12 cellular contexts compared by ENCODE assay signal in genomic region chr22:41841085-41841712, GRCh38. TPM values are rescaled to one million over a fixed set of nuclear protein-coding genes. Genes with fewer than 3 reads are reported as not detected.
DNase-seq lines count a peak whose midpoint lies in the region; ATAC-seq and TF ChIP-seq lines count a peak whose summit lies in the region.
"Had no signal": no experiment of that assay in that cellular context is flagged by ENCODE, and none has a peak within 500 bp of the region (broad histone marks: within the 10 kb centered on the region; RNA-seq: fewer than 3 reads in every experiment).

No MANE protein-coding gene starts in this region.

- H3K27ac Mint-ChIP-seq in endodermal cell: peak overlapping the region; percentile 48
- peak overlapping the region; percentile 38 to 46 for H3K27ac Mint-ChIP-seq in natural killer cell treated with Interleukin-12 subunit alpha and Interleukin-12 subunit beta and Interleukin-15 and Interleukin-18, amount 100 ng/mL, for 72 hours

- peaks cover 61% of the 10 kb centered on the region for H3K36me3 ChIP-seq in A673 (ENCODE audit: insufficient read depth, low read length, poor library complexity, severe bottlenecking)
- H3K36me3 ChIP-seq in endodermal cell (ENCODE audit: control insufficient read depth, insufficient read depth, low read length): peaks cover 50% of the 10 kb centered on the region

- H3K27me3 Mint-ChIP-seq in endodermal cell (ENCODE audit: insufficient read depth): no peaks in the 10 kb centered on the region
- no peaks in the 10 kb centered on the region for H3K27me3 Mint-ChIP-seq in natural killer cell treated with Interleukin-12 subunit alpha and Interleukin-12 subunit beta and Interleukin-15 and Interleukin-18, amount 100 ng/mL, for 72 hours

- CTCF ChIA-PET in A673 (lab: Charles Lee): no interaction called here

- TF ChIP-seq CTCF in A673 (conservative IDR thresholded peaks at IDR 0.05; ENCODE audit: low read depth, low read length): no peak
- no peak for TF ChIP-seq CTCF in endodermal cell (conservative IDR thresholded peaks at IDR 0.05)

- 89 to 100% methylated on average over 1 to 3 of the region's 3 CpGs for WGBS in endodermal cell (ENCODE audit: insufficient coverage in 1 of 2, insufficient read length in 1 of 2), 2 experiments

- no peaks in the 10 kb centered on the region for H3K9me3 ChIP-seq in A673 (ENCODE audit: low read depth, low read length, poor library complexity, severe bottlenecking)
- H3K9me3 ChIP-seq in endodermal cell (ENCODE audit: control insufficient read depth, low read length): no peaks in the 10 kb centered on the region
- H3K9me3 ChIP-seq: BLaER1 treated with 17β-estradiol and CSF1 and Interleukin-3, amounts not matched to agents 10 nM and 100 nM had no signal

- peak overlapping the region; percentile 14 for H3K27ac ChIP-seq in A673 (ENCODE audit: low read depth, low read length, poor library complexity, severe bottlenecking)
- H3K27ac ChIP-seq in endodermal cell (ENCODE audit: low read depth, low read length): no peak overlapping the region
- H3K27ac ChIP-seq: BLaER1 treated with 17β-estradiol and CSF1 and Interleukin-3, amounts not matched to agents 10 nM and 100 nM; WERI-Rb-1 had no signal

- DNase-seq in A673 (ENCODE audit: low spot score) (no peak), NCI-H460 (ENCODE audit: extremely low read depth, low read depth) (peak; percentile 33), endodermal cell (no peak), OCI-M1 (lab: John Stamatoyannopoulos, UW) (no peak), NCI-H2081 treated with DMSO at 0.1 percent for 48 hours (lab: John Stamatoyannopoulos, UW) (no peak)
- DNase-seq in natural killer cell treated with Interleukin-12 subunit alpha and Interleukin-12 subunit beta and Interleukin-15 and Interleukin-18, amount 100 ng/mL, for 72 hours (ENCODE audit: low spot score): no peak
- DNase-seq in stimulated activated CD4-positive, alpha-beta T cell treated with anti-CD3 and anti-CD28 coated beads, Interleukin-15, amount 100 ng/mL, for 24 hours: no peak
- DNase-seq in stimulated activated CD4-positive, alpha-beta T cell treated with anti-CD3 and anti-CD28 coated beads, Interleukin-2, amount 100 ng/mL, for 24 hours: no peak
- DNase-seq: NCI-H2029, occipital lobe, WERI-Rb-1 had no signal

- H3K9me3 Mint-ChIP-seq in endodermal cell: no peaks in the 10 kb centered on the region
- no peaks in the 10 kb centered on the region for H3K9me3 Mint-ChIP-seq in natural killer cell treated with Interleukin-12 subunit alpha and Interleukin-12 subunit beta and Interleukin-15 and Interleukin-18, amount 100 ng/mL, for 72 hours

- peaks cover 43% of the 10 kb centered on the region for H3K4me1 Mint-ChIP-seq in endodermal cell
- peaks cover 59 to 67% of the 10 kb centered on the region in 2 donors for H3K4me1 Mint-ChIP-seq in natural killer cell treated with Interleukin-12 subunit alpha and Interleukin-12 subunit beta and Interleukin-15 and Interleukin-18, amount 100 ng/mL, for 72 hours (ENCODE audit: low read depth in 2 of 2)

- H3K4me3 ChIP-seq in A673 (ENCODE audit: low read depth, low read length, poor library complexity, severe bottlenecking) (no peak overlapping the region), endodermal cell (ENCODE audit: low read length) (no peak overlapping the region)
- H3K4me3 ChIP-seq: BLaER1 treated with 17β-estradiol and CSF1 and Interleukin-3, amounts not matched to agents 10 nM and 100 nM had no signal

- H3K4me1 ChIP-seq in A673 (ENCODE audit: insufficient read depth, low read length, poor library complexity, severe bottlenecking) (peaks cover 33% of the 10 kb centered on the region), endodermal cell (ENCODE audit: control insufficient read depth, insufficient read depth, low read length) (peaks cover 15% of the 10 kb centered on the region)

- POLR2A ChIA-PET in A673 (lab: Charles Lee; ENCODE audit: low non-redundant PET): no interaction called here

- H3K27me3 ChIP-seq in A673 (replicated peaks; ENCODE audit: insufficient read depth, low read depth, low read length, poor library complexity): no peaks in the 10 kb centered on the region
- H3K27me3 ChIP-seq in endodermal cell (ENCODE audit: control insufficient read depth, insufficient read depth, low read length, poor library complexity, severe bottlenecking): no peaks in the 10 kb centered on the region
- H3K27me3 ChIP-seq: BLaER1 treated with 17β-estradiol and CSF1 and Interleukin-3, amounts not matched to agents 10 nM and 100 nM had no signal

- no TSS peak for BruUV-seq in A673 (replicated peaks; lab: Mats Ljungman, UMichigan)

- ATAC-seq in natural killer cell treated with Interleukin-12 subunit alpha and Interleukin-12 subunit beta and Interleukin-15 and Interleukin-18, amount 100 ng/mL, for 72 hours: no peak

- H3K4me3 Mint-ChIP-seq in endodermal cell: no peak overlapping the region
- H3K4me3 Mint-ChIP-seq in natural killer cell treated with Interleukin-12 subunit alpha and Interleukin-12 subunit beta and Interleukin-15 and Interleukin-18, amount 100 ng/mL, for 72 hours: no peak overlapping the region

- intact Hi-C loops in A673 (cut with micrococcal nuclease; ENCODE audit: unreplicated experiment): no loop called here

- H3K9ac ChIP-seq in endodermal cell (ENCODE audit: extremely low read depth, low read length, poor library complexity, severe bottlenecking): no peak overlapping the region

- H3K36me3 Mint-ChIP-seq in endodermal cell (ENCODE audit: low read depth): peaks cover 29% of the 10 kb centered on the region
- peaks cover 34% of the 10 kb centered on the region for H3K36me3 Mint-ChIP-seq in natural killer cell treated with Interleukin-12 subunit alpha and Interleukin-12 subunit beta and Interleukin-15 and Interleukin-18, amount 100 ng/mL, for 72 hours

RNA-seq across cellular contexts. Expression of gene SREBF2, which starts 8.3 kb away (rescaled TPM):
- total RNA-seq in A673 (2021) (141 and 162 TPM in 2 replicates), endodermal cell (100 to 1,000 TPM; 125 to 135 TPM)
- total RNA-seq in NCI-H460 (2014; rRNA removed; shearing (Covaris generic)): 29.5 and 29.9 TPM in 2 replicates
- 68.4 and 72.4 TPM in 2 replicates for polyA plus RNA-seq in NCI-H460 (2014; cell fraction: nucleus; rRNA removed)
- polyA plus RNA-seq in endodermal cell (2013, experiment 1 of 2): 220 TPM
- 204 TPM for polyA plus RNA-seq in endodermal cell (2013, experiment 2 of 2)
- 100 to 1,000 TPM; 205 to 211 TPM for total RNA-seq in natural killer cell treated with Interleukin-12 subunit alpha and Interleukin-12 subunit beta and Interleukin-15 and Interleukin-18, amount 100 ng/mL, for 72 hours

RNA-seq across cellular contexts. Expression of gene CCDC134, which starts 40.7 kb away (rescaled TPM):
- total RNA-seq in A673 (2021) (25.9 and 27.4 TPM in 2 replicates), endodermal cell (10 to 100 TPM; 15.0 to 21.0 TPM)
- total RNA-seq in NCI-H460 (2014; rRNA removed; shearing (Covaris generic)): 5.5 and 5.9 TPM in 2 replicates
- 8.2 and 10.9 TPM in 2 replicates for polyA plus RNA-seq in NCI-H460 (2014; cell fraction: nucleus; rRNA removed)
- 7.2 TPM for polyA plus RNA-seq in endodermal cell (2013, experiment 1 of 2)
- 8.8 TPM for polyA plus RNA-seq in endodermal cell (2013, experiment 2 of 2)
- total RNA-seq in natural killer cell treated with Interleukin-12 subunit alpha and Interleukin-12 subunit beta and Interleukin-15 and Interleukin-18, amount 100 ng/mL, for 72 hours: 10 to 100 TPM; 25.1 to 26.3 TPM
